ENCODE assay signal across 1 cellular context in genomic region chr1:6438047-6438525, GRCh38.
TF ChIP-seq lines count a peak whose summit lies in the region.

No MANE protein-coding gene starts in this region.

TF ChIP-seq in HEK293T, 16 proteins besides CTCF, POLR2A, EP300 and RAD21 (continued from another document):
- TF ChIP-seq BHLHE40 (IDR thresholded peaks at IDR 0.05; ENCODE audit: borderline replicate concordance): no peak
- no peak for TF ChIP-seq HDGF (IDR thresholded peaks at IDR 0.05; ENCODE audit: borderline replicate concordance)
- TF ChIP-seq NFRKB (IDR thresholded peaks at IDR 0.05): no peak
- TF ChIP-seq SP1 (IDR thresholded peaks at IDR 0.05): no peak
- no peak for TF ChIP-seq L3MBTL2 (conservative IDR thresholded peaks at IDR 0.05)
- no peak for TF ChIP-seq SUZ12 (IDR thresholded peaks at IDR 0.05)
- TF ChIP-seq LEF1 (IDR thresholded peaks at IDR 0.05; ENCODE audit: borderline replicate concordance): no peak
- no peak for TF ChIP-seq FOXK2 (IDR thresholded peaks at IDR 0.05)
- TF ChIP-seq FOXM1 (IDR thresholded peaks at IDR 0.05; ENCODE audit: borderline replicate concordance): no peak
- no peak for TF ChIP-seq FOXA1 (IDR thresholded peaks at IDR 0.05)
- no peak for TF ChIP-seq ZNF384 (IDR thresholded peaks at IDR 0.05)
- TF ChIP-seq ARNT (IDR thresholded peaks at IDR 0.05): no peak
- TF ChIP-seq, protein P1, sequence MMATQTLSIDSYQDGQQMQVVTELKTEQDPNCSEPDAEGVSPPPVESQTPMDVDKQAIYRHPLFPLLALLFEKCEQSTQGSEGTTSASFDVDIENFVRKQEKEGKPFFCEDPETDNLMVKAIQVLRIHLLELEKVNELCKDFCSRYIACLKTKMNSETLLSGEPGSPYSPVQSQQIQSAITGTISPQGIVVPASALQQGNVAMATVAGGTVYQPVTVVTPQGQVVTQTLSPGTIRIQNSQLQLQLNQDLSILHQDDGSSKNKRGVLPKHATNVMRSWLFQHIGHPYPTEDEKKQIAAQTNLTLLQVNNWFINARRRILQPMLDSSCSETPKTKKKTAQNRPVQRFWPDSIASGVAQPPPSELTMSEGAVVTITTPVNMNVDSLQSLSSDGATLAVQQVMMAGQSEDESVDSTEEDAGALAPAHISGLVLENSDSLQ (IDR thresholded peaks at IDR 0.05): no peak
